8 cellular contexts compared by ENCODE assay signal in genomic region chr19:47230921-47231214, GRCh38. TPM values are rescaled to one million over a fixed set of nuclear protein-coding genes. Genes with fewer than 3 reads are reported as not detected.
DNase-seq lines count a peak whose midpoint lies in the region; ATAC-seq and TF ChIP-seq lines count a peak whose summit lies in the region.

Gene BBC3, minus strand, starts transcription at chr19:47231199. Its CDS starts 2,768 bp downstream, at chr19:47228431.

- DNase-seq in cardiac muscle cell (ENCODE audit: low read depth in 1 of 2, low spot score in 1 of 2), result no peak
- DNase-seq in Right ventricle myocardium inferior (ENCODE audit: missing footprints), result no peak
- DNase-seq in astrocyte of the spinal cord (ENCODE audit: low read depth, low spot score), result no peak
- DNase-seq in lung (ENCODE audit: low spot score), result no peak
- DNase-seq in upper lobe of right lung, result no peak
- no peak for DNase-seq in NCI-H2227 (lab: John Stamatoyannopoulos, UW; ENCODE audit: unreplicated experiment)
- no peak for DNase-seq in AML-193 (lab: John Stamatoyannopoulos, UW)
- DNase-seq in stimulated activated CD8-positive, alpha-beta memory T cell treated with anti-CD3 and anti-CD28 coated beads, Interleukin-4, amount 100 ng/mL, for 48 hours, result no peak

- peaks cover 15% of the 10 kb centered on the region for H3K4me1 ChIP-seq in cardiac muscle cell (ENCODE audit: low read depth)
- peaks cover 0 to 25% of the 10 kb centered on the region in 2 donors for H3K4me1 ChIP-seq in lung (ENCODE audit: control insufficient read depth in 2 of 2, insufficient read depth in 2 of 2, low read length in 2 of 2)
- H3K4me1 ChIP-seq in upper lobe of right lung, result peaks cover 23% of the 10 kb centered on the region

- H3K36me3 ChIP-seq in cardiac muscle cell (no peaks in the 10 kb centered on the region), lung (ENCODE audit: control insufficient read depth in 2 of 2, insufficient read depth in 2 of 2, low read length in 2 of 2) (no peaks in the 10 kb centered on the region), upper lobe of right lung (no peaks in the 10 kb centered on the region)

- H3K4me3 ChIP-seq in cardiac muscle cell, result peak within 1 kb of the TSS; percentile 98
- peak within 1 kb of the TSS; percentile 98 for H3K4me3 ChIP-seq in astrocyte of the spinal cord (ENCODE audit: low read depth, low read length)
- peak within 1 kb of the TSS; percentile 81 for H3K4me3 ChIP-seq in lung
- H3K4me3 ChIP-seq in upper lobe of right lung, result peak within 1 kb of the TSS; percentile 97

- 1% methylated on average over 28 to 43 of the region's 43 CpGs for WGBS in lung, 2 donors

- intact Hi-C loops in Right ventricle myocardium inferior (cut with DNase I) (no loop called here), upper lobe of right lung (cut with DNase I) (no loop called here)

- ATAC-seq in Right ventricle myocardium inferior (no peak), lung (ENCODE audit: insufficient read depth, low FRiP score) (no peak), upper lobe of right lung (no peak)

- H3K27me3 ChIP-seq in cardiac muscle cell (no peaks in the 10 kb centered on the region), lung (ENCODE audit: control insufficient read depth, insufficient read depth) (no peaks in the 10 kb centered on the region), upper lobe of right lung (no peaks in the 10 kb centered on the region)

- TF ChIP-seq CTCF in cardiac muscle cell (IDR thresholded peaks at IDR 0.05; ENCODE audit: low read depth, low read length) (no peak), astrocyte of the spinal cord (IDR thresholded peaks at IDR 0.05; ENCODE audit: low read depth, low read length) (no peak), lung (IDR thresholded peaks at IDR 0.05; ENCODE audit: control extremely low read depth, extremely low read depth) (no peak), upper lobe of right lung (IDR thresholded peaks at IDR 0.05) (no peak)

- peak within 1 kb of the TSS; percentile 53 for H3K27ac ChIP-seq in cardiac muscle cell
- peak within 1 kb of the TSS; percentile 80 to 99 for H3K27ac ChIP-seq in lung (ENCODE audit: low read depth in 1 of 2, low read length in 1 of 2)
- H3K27ac ChIP-seq in upper lobe of right lung, result peak within 1 kb of the TSS; percentile 86

- in situ Hi-C loops in astrocyte of the spinal cord (cut with HindIII; ENCODE audit: low sequenced_read_pairs), result no loop called here

- H3K9me3 ChIP-seq in cardiac muscle cell (ENCODE audit: low read depth), result no peaks in the 10 kb centered on the region
- no peaks in the 10 kb centered on the region for H3K9me3 ChIP-seq in lung (ENCODE audit: control insufficient read depth in 2 of 2, insufficient read depth in 1 of 2, low read length in 1 of 2)
- H3K9me3 ChIP-seq in upper lobe of right lung, result no peaks in the 10 kb centered on the region

RNA-seq across cellular contexts. Expression of gene BBC3, which starts in this region (rescaled TPM):
- 19.1 and 21.5 TPM in 2 replicates for total RNA-seq in cardiac muscle cell
- 12.9 and 19.2 TPM in 2 replicates for polyA plus RNA-seq in cardiac muscle cell
- 5.0 TPM for total RNA-seq in Right ventricle myocardium inferior
- total RNA-seq in lung, result 10 to 100 TPM in 1 of 2 donors, 1 to 10 TPM in 1; 4.1 to 10.8 TPM
- polyA plus RNA-seq in lung, result 10 to 100 TPM; 18.8 to 22.0 TPM
- total RNA-seq in upper lobe of right lung, result 20.1 TPM
